ENCODE assay signal across 8 cellular contexts in the genomic region with DNA sequence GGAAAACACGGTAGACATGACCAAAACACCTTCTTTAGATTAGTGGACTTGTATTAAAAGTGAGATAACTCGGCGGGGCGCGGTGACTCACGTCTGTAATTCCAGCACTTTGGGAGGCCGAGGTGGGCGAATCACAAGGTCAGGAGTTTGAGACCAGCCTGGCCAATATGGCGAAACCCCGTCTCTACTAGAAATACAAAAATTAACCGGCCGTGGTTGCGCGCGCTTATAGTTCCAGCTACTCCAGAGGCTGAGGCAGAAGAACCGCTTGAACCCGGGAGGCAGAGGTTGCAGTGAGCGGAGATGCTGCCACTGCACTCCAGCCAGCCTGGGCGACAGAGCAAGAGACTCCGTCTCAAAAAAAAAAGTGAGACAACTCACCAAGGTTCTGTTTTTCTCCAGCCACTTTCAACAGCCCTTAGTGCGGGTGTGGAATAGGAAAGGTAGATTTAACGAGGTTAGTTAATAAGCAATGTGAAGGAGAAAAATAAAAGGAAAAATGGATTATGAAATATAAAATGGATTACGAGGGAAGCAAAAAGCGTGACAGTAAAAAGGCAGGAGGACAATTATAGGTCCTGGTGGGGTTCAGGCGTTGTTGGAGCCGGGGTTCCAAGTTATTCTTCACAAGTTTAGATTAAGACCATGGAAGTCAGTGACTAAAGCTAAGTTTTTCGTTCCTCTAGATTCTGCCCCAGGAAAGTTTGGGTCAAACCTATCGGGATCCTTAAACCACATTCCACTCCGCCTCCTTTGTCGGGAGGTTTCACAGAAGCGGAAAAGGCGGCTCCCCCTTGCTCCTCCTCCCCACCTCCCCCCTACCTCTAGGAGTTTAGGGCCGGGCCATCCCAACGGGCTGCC. TPM values are rescaled to one million over a fixed set of nuclear protein-coding genes. Genes with fewer than 3 reads are reported as not detected.
DNase-seq lines count a peak whose midpoint lies in the region; ATAC-seq and TF ChIP-seq lines count a peak whose summit lies in the region.

No MANE protein-coding gene starts in this region.

- RAD21 ChIA-PET in HCT116 (lab: Charles Lee; ENCODE audit: low non-redundant PET in 1 of 2, low total read pairs in 2 of 2, uncharacterized antibody in 2 of 2, unreplicated experiment in 2 of 2), result no interaction called here

- POLR2A ChIA-PET in HCT116 (lab: Charles Lee), result interaction anchor here (0.7 to 1.2 kb wide), 4 partner anchors 39 to 283 kb away, joined by 3 to 4 read pairs (median 3); a partner anchor contains a TSS
- POLR2A ChIA-PET in WTC11 (lab: Charles Lee), result interaction anchor here (0.5 to 2.1 kb wide), 5 partner anchors 75 to 430 kb away, joined by 3 to 15 read pairs (median 6); a partner anchor contains a TSS

- no peak for TF ChIP-seq RAD21 in HCT116 (IDR thresholded peaks at IDR 0.05; ENCODE audit: low read depth)

- no peak for DNase-seq in CD4-positive, CD25-positive, alpha-beta regulatory T cell
- DNase-seq in HCT116 (ENCODE audit: low read depth, low spot score) (no peak), WTC11 (ENCODE audit: low spot score) (no peak), fibroblast of mammary gland (ENCODE audit: low read depth) (peak; percentile 35), NCI-H2029 treated with DMSO at 0.1 percent for 48 hours (lab: John Stamatoyannopoulos, UW) (no peak), NCI-H2196 (lab: John Stamatoyannopoulos, UW; ENCODE audit: unreplicated experiment) (no peak)

- H3K27ac Mint-ChIP-seq in CD4-positive, CD25-positive, alpha-beta regulatory T cell, result peak overlapping the region; percentile 99 to 100 (median 100)
- peak overlapping the region; percentile 100 for H3K27ac Mint-ChIP-seq in WTC11

- TF ChIP-seq POLR2A in HCT116 (IDR thresholded peaks at IDR 0.05; ENCODE audit: borderline replicate concordance, extremely low read depth, insufficient read depth, insufficient read length), result peak; percentile 38

- H3K27ac ChIP-seq in CD4-positive, CD25-positive, alpha-beta regulatory T cell (ENCODE audit: insufficient read depth, low read length, poor library complexity, severe bottlenecking), result peak overlapping the region; percentile 100
- H3K27ac ChIP-seq in HCT116 (ENCODE audit: low read depth, low read length) (peak overlapping the region; percentile 91), parathyroid adenoma (peak overlapping the region; percentile 97)

- H3K9me3 ChIP-seq in CD4-positive, CD25-positive, alpha-beta regulatory T cell (ENCODE audit: control insufficient read depth in 2 of 2, low read length in 2 of 2), result no peaks in the 10 kb centered on the region
- H3K9me3 ChIP-seq in HCT116 (ENCODE audit: control insufficient read depth in 1 of 2, insufficient read depth in 1 of 2, low read depth in 1 of 2, low read length in 2 of 2) (no peaks in the 10 kb centered on the region), parathyroid adenoma (ENCODE audit: control insufficient read depth, low read length) (no peaks in the 10 kb centered on the region)

- intact Hi-C loops in HCT116 (cut with micrococcal nuclease), result loop anchor here (2.0 to 10.0 kb wide), 2 partner anchors 138 to 694 kb away; a partner anchor contains a TSS

- H3K27me3 ChIP-seq in CD4-positive, CD25-positive, alpha-beta regulatory T cell (ENCODE audit: control insufficient read depth, insufficient read depth, low read length), result no peaks in the 10 kb centered on the region
- no peaks in the 10 kb centered on the region for H3K27me3 ChIP-seq in HCT116 (ENCODE audit: insufficient read depth, low read length)
- H3K27me3 ChIP-seq in parathyroid adenoma (ENCODE audit: control insufficient read depth, insufficient read depth, low read length), result no peaks in the 10 kb centered on the region

- H3K9me3 Mint-ChIP-seq in CD4-positive, CD25-positive, alpha-beta regulatory T cell, result no peaks in the 10 kb centered on the region
- H3K9me3 Mint-ChIP-seq in WTC11, result no peaks in the 10 kb centered on the region

- CTCF ChIA-PET in HCT116 (lab: Charles Lee) (interaction anchor here (1.3 kb wide), 1 partner anchor 38 kb away, joined by 3 read pairs; no protein-coding TSS in a partner anchor), WTC11 (lab: Charles Lee) (interaction anchor here (1.0 kb wide), 1 partner anchor 14 kb away, joined by 3 read pairs; no protein-coding TSS in a partner anchor)

- peak overlapping the region; percentile 99 for H3K4me3 ChIP-seq in CD4-positive, CD25-positive, alpha-beta regulatory T cell (ENCODE audit: low read depth, low read length)
- H3K4me3 ChIP-seq in HCT116 (replicated peaks in 1 of 2; ENCODE audit: low read depth in 1 of 2, low read length in 2 of 2), result peak overlapping the region; percentile 81 to 91
- peak overlapping the region; percentile 97 for H3K4me3 ChIP-seq in fibroblast of mammary gland (ENCODE audit: control insufficient read depth, low read depth, low read length)
- peak overlapping the region; percentile 100 for H3K4me3 ChIP-seq in parathyroid adenoma (ENCODE audit: low read depth, low read length)

- H3K9ac ChIP-seq in HCT116 (ENCODE audit: low read length) (peak overlapping the region; percentile 82), parathyroid adenoma (no peak overlapping the region)

- TSS peak; percentile 77 for BruUV-seq in HCT116 (replicated peaks; lab: Mats Ljungman, UMichigan)

- H3K36me3 Mint-ChIP-seq in CD4-positive, CD25-positive, alpha-beta regulatory T cell, result peaks cover 22% of the 10 kb centered on the region
- H3K36me3 Mint-ChIP-seq in WTC11, result peaks cover 13% of the 10 kb centered on the region

- H4K20me1 ChIP-seq in HCT116 (ENCODE audit: insufficient read depth), result no peaks in the 10 kb centered on the region

- no peak for ATAC-seq in CD4-positive, CD25-positive, alpha-beta regulatory T cell (ENCODE audit: low read depth in 2 of 2)
- ATAC-seq in HCT116 (peak; percentile 84; the same call in 1 of the 2 replicates), WTC11 (no peak), HG02623 (IDR thresholded peaks at IDR 0.05; ENCODE audit: unreplicated experiment) (no peak)

- peaks cover 53% of the 10 kb centered on the region for H3K4me1 ChIP-seq in CD4-positive, CD25-positive, alpha-beta regulatory T cell (ENCODE audit: control insufficient read depth, insufficient read depth, low read length, poor library complexity, severe bottlenecking)
- H3K4me1 ChIP-seq in HCT116 (ENCODE audit: control insufficient read depth in 1 of 2, insufficient read depth in 2 of 2, low read length in 2 of 2), result peaks cover 6 to 23% of the 10 kb centered on the region in 2 experiments
- H3K4me1 ChIP-seq in parathyroid adenoma, result peaks cover 10% of the 10 kb centered on the region

- peak overlapping the region; percentile 82 for H3K4me2 ChIP-seq in HCT116 (ENCODE audit: low read length)
- peak overlapping the region; percentile 82 for H3K4me2 ChIP-seq in parathyroid adenoma (ENCODE audit: low read length)

- peaks cover 16 to 86% (median 53%) of the 10 kb centered on the region in 4 donors for H3K4me1 Mint-ChIP-seq in CD4-positive, CD25-positive, alpha-beta regulatory T cell
- peaks cover 14% of the 10 kb centered on the region for H3K4me1 Mint-ChIP-seq in WTC11

- H3K79me2 ChIP-seq in HCT116 (ENCODE audit: insufficient read depth, low read length) (peaks cover 11% of the 10 kb centered on the region), parathyroid adenoma (no peaks in the 10 kb centered on the region)

- H2AFZ ChIP-seq in HCT116 (ENCODE audit: low read depth, low read length, poor library complexity, severe bottlenecking) (peak overlapping the region; percentile 24), parathyroid adenoma (peak overlapping the region; percentile 90)

- peak overlapping the region; percentile 94 to 100 (median 99) for H3K4me3 Mint-ChIP-seq in CD4-positive, CD25-positive, alpha-beta regulatory T cell
- peak overlapping the region; percentile 98 for H3K4me3 Mint-ChIP-seq in WTC11

- peaks cover 10% of the 10 kb centered on the region for H3K36me3 ChIP-seq in CD4-positive, CD25-positive, alpha-beta regulatory T cell (ENCODE audit: control insufficient read depth, insufficient read depth, low read length)
- no peaks in the 10 kb centered on the region for H3K36me3 ChIP-seq in HCT116 (ENCODE audit: control insufficient read depth in 1 of 2, insufficient read depth in 2 of 2, low read length in 2 of 2)
- H3K36me3 ChIP-seq in parathyroid adenoma (ENCODE audit: control insufficient read depth, insufficient read depth, low read length), result no peaks in the 10 kb centered on the region

- H3K9me2 ChIP-seq in HCT116 (ENCODE audit: insufficient read depth), result no peaks in the 10 kb centered on the region

- no peak for TF ChIP-seq CTCF in HCT116 (IDR thresholded peaks at IDR 0.05 in 2 of 3, conservative IDR thresholded peaks at IDR 0.05 in 1 of 3; ENCODE audit: borderline replicate concordance in 1 of 3, insufficient read depth in 1 of 3, low read depth in 2 of 3, low read length in 2 of 3)
- no peak for TF ChIP-seq CTCF in WTC11 (IDR thresholded peaks at IDR 0.05)
- TF ChIP-seq CTCF in fibroblast of mammary gland (conservative IDR thresholded peaks at IDR 0.05; ENCODE audit: control insufficient read depth, insufficient read depth, low read depth, low read length), result no peak
- TF ChIP-seq CTCF in parathyroid adenoma (IDR thresholded peaks at IDR 0.05), result no peak

- peaks cover 9% of the 10 kb centered on the region for H3K27me3 Mint-ChIP-seq in CD4-positive, CD25-positive, alpha-beta regulatory T cell
- no peaks in the 10 kb centered on the region for H3K27me3 Mint-ChIP-seq in WTC11 (ENCODE audit: low read depth)

TF ChIP-seq in HCT116, 20 proteins besides CTCF, POLR2A, EP300 and RAD21 (continues in another document):
- TF ChIP-seq ZNF274 (IDR thresholded peaks at IDR 0.05; ENCODE audit: low read depth, low read length), result no peak

RNA-seq across cellular contexts. Expression of a gene that starts 0.5 kb away (rescaled TPM):
- total RNA-seq in CD4-positive, CD25-positive, alpha-beta regulatory T cell, result 52.6 TPM
- 100 to 1,000 TPM in 1 of 4 donors, 10 to 100 TPM in 3; 81.5 to 100 (median 89.3) TPM for polyA plus RNA-seq in CD4-positive, CD25-positive, alpha-beta regulatory T cell
- total RNA-seq in HCT116 (2021; ENCODE audit: unreplicated experiment) (14.1 TPM), WTC11 (2021) (31.2 to 33.8 TPM (median 31.6 TPM) in 3 replicates)
- polyA plus RNA-seq in HCT116 (2012), result 11.3 and 14.3 TPM in 2 replicates

RNA-seq across cellular contexts. Expression of a gene that starts 1.1 kb away (rescaled TPM):
- 49.1 TPM for total RNA-seq in CD4-positive, CD25-positive, alpha-beta regulatory T cell
- 10 to 100 TPM; 76.3 to 83.1 (median 77.6) TPM for polyA plus RNA-seq in CD4-positive, CD25-positive, alpha-beta regulatory T cell
- total RNA-seq in HCT116 (2021; ENCODE audit: unreplicated experiment), result 28.0 TPM
- 12.7 and 13.7 TPM in 2 replicates for polyA plus RNA-seq in HCT116 (2012)
- 33.6 to 44.1 TPM (median 36.7 TPM) in 3 replicates for total RNA-seq in WTC11 (2021)
